Comparison of ENCODE assay signal across 1 cellular context in the genomic region with DNA sequence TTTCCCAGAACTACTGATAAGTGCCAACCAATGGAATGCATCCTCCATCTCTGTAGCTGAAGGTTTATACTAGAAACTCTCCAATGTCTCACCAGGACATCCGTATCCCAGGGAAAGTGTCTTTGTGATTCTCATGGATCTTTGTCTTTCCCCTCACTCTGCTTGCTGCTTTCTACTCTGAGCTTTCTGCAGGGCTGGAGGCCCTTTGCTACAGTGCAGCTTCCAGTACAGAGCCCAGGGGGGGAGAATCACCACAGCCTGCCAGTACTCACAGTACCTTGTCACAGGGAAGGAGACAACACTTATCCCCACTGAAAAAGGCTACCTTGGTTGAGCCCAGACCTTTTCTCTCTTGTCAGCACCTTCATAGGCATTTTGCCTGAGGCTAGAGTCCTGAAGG.
TF ChIP-seq lines count a peak whose summit lies in the region.

No MANE protein-coding gene starts in this region.

TF ChIP-seq in GM23338, 12 proteins besides CTCF, POLR2A, EP300 and RAD21 (continued from another document):
- no peak for TF ChIP-seq EZH2 (IDR thresholded peaks at IDR 0.05; ENCODE audit: low read depth, unreplicated experiment)
